11 cellular contexts compared by ENCODE assay signal in the genomic region with DNA sequence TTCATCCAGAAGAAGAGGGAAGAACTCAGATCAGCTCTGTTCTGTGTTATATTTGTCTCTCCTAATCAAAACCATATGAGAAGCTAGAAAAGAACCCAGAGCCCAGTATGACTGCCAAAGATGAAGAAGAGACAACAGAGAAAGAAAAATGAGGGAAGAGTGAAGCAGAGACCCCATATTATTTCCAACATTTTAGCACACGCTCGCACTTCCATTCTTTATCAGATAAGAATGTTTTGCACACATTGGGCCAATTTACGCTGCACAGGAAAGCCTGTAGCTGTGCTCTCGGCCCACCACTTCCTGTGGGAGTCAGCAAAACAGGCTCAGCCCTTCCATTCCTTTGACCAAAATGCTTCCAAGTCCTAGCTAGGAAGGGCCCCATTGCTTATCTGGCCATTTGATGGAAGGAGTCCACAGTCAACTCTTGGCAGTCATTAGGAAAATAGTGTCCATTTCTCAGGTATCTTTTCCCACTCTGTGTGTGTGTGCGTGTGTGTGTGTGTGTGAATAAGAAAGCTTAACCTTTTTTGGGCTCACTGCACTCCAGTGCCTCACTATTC.
A peak's percentile ranks its signal among the peaks of the same experiment; 100 is the strongest.
DNase-seq lines count a peak whose midpoint lies in the region; ATAC-seq and TF ChIP-seq lines count a peak whose summit lies in the region.
"Had no signal": no experiment of that assay in that cellular context is flagged by ENCODE, and none has a peak within 500 bp of the region (broad histone marks: within the 10 kb centered on the region; RNA-seq: fewer than 3 reads in every experiment).

No MANE protein-coding gene starts in this region.

- H3K27me3 Mint-ChIP-seq in activated naive CD8-positive, alpha-beta T cell treated with anti-CD3 and anti-CD28 coated beads for 36 hours, result no peaks in the 10 kb centered on the region
- H3K27me3 Mint-ChIP-seq in glutamatergic neuron (ENCODE audit: unreplicated experiment), result no peaks in the 10 kb centered on the region

- intact Hi-C loops in breast epithelium (cut with DNase I; ENCODE audit: low total_unique reads), result no loop called here
- intact Hi-C loops in mammary epithelial cell (cut with micrococcal nuclease), result no loop called here
- intact Hi-C loops in left lung (cut with DNase I), result no loop called here
- intact Hi-C loops in aorta (cut with DNase I), result no loop called here
- intact Hi-C loops in psoas muscle (cut with DNase I), result no loop called here

- H4K20me1 ChIP-seq in mammary epithelial cell (ENCODE audit: insufficient read depth, low read length), result no peaks in the 10 kb centered on the region

- WGBS in mammary epithelial cell (ENCODE audit: low coverage, missing lambda C conversion rate), result 87% methylated on average over 5 of the region's 5 CpGs
- 23 to 25% methylated on average over 5 of the region's 5 CpGs for WGBS in aorta, 2 donors
- 64 to 70% (median 67%) methylated on average over 5 of the region's 5 CpGs for WGBS in psoas muscle, 3 donors

- no peaks in the 10 kb centered on the region for H3K9me3 ChIP-seq in breast epithelium
- H3K9me3 ChIP-seq in mammary epithelial cell (replicated peaks; ENCODE audit: insufficient read depth, low read length), result no peaks in the 10 kb centered on the region
- H3K9me3 ChIP-seq in left lung, result no peaks in the 10 kb centered on the region
- no peaks in the 10 kb centered on the region for H3K9me3 ChIP-seq in aorta (ENCODE audit: control insufficient read depth, low read length)
- no peaks in the 10 kb centered on the region for H3K9me3 ChIP-seq in psoas muscle
- H3K9me3 ChIP-seq: gastrocnemius medialis had no signal

- H3K9me3 Mint-ChIP-seq in activated naive CD8-positive, alpha-beta T cell treated with anti-CD3 and anti-CD28 coated beads for 36 hours, result peaks cover 2% of the 10 kb centered on the region
- H3K9me3 Mint-ChIP-seq in glutamatergic neuron (ENCODE audit: unreplicated experiment), result no peaks in the 10 kb centered on the region

- H3K4me3 Mint-ChIP-seq in activated naive CD8-positive, alpha-beta T cell treated with anti-CD3 and anti-CD28 coated beads for 36 hours, result peak overlapping the region; percentile 12
- no peak overlapping the region for H3K4me3 Mint-ChIP-seq in glutamatergic neuron (ENCODE audit: unreplicated experiment)

- H3K36me3 ChIP-seq in breast epithelium (no peaks in the 10 kb centered on the region), mammary epithelial cell (ENCODE audit: insufficient read depth, low read length) (no peaks in the 10 kb centered on the region), left lung (no peaks in the 10 kb centered on the region), aorta (ENCODE audit: control insufficient read depth in 1 of 2, insufficient read depth in 2 of 2, low read length in 1 of 2) (no peaks in the 10 kb centered on the region), psoas muscle (ENCODE audit: insufficient read depth in 1 of 2, low read depth in 1 of 2) (no peaks in the 10 kb centered on the region)
- H3K36me3 ChIP-seq: gastrocnemius medialis had no signal

- in situ Hi-C loops in mammary epithelial cell (cut with MboI; ENCODE audit: low sequenced_read_pairs in 2 of 2), result no loop called here

- H3K4me2 ChIP-seq in mammary epithelial cell (ENCODE audit: insufficient read depth, low read depth, low read length), result no peak overlapping the region

- peak overlapping the region; percentile 45 for H3K27ac Mint-ChIP-seq in activated naive CD8-positive, alpha-beta T cell treated with anti-CD3 and anti-CD28 coated beads for 36 hours
- H3K27ac Mint-ChIP-seq in glutamatergic neuron (ENCODE audit: unreplicated experiment), result no peak overlapping the region

- DNase-seq in breast epithelium (ENCODE audit: low spot score in 2 of 2), result no peak
- no peak for DNase-seq in mammary epithelial cell
- DNase-seq in activated naive CD8-positive, alpha-beta T cell treated with anti-CD3 and anti-CD28 coated beads for 36 hours, result peak; percentile 6
- no peak for DNase-seq in left lung
- peak in 1 of 2 donors; percentile 55 for DNase-seq in aorta
- no peak for DNase-seq in glutamatergic neuron
- DNase-seq in psoas muscle, result no peak
- DNase-seq: gastrocnemius medialis, NCI-H1694, PC-3 had no signal

- peaks cover 32% of the 10 kb centered on the region for H3K4me1 Mint-ChIP-seq in activated naive CD8-positive, alpha-beta T cell treated with anti-CD3 and anti-CD28 coated beads for 36 hours
- H3K4me1 Mint-ChIP-seq in glutamatergic neuron (ENCODE audit: low read depth, unreplicated experiment), result no peaks in the 10 kb centered on the region

- dilution Hi-C loops in mammary epithelial cell (cut with HindIII; ENCODE audit: low sequenced_read_pairs), result no loop called here

- no TSS peak for BruUV-seq in mammary epithelial cell (replicated peaks; lab: Mats Ljungman, UMichigan)

- H3K27ac ChIP-seq in breast epithelium (peak overlapping the region; percentile 40 to 76), mammary epithelial cell (ENCODE audit: insufficient read depth, low read depth, low read length) (no peak overlapping the region), left lung (peak overlapping the region in 1 of 2 donors; percentile 23), aorta (ENCODE audit: low read depth in 1 of 2, low read length in 2 of 2) (no peak overlapping the region), psoas muscle (no peak overlapping the region)
- H3K27ac ChIP-seq: gastrocnemius medialis had no signal

- H3K27me3 ChIP-seq in breast epithelium, result no peaks in the 10 kb centered on the region
- H3K27me3 ChIP-seq in mammary epithelial cell (ENCODE audit: insufficient read depth, low read length), result no peaks in the 10 kb centered on the region
- no peaks in the 10 kb centered on the region for H3K27me3 ChIP-seq in left lung
- H3K27me3 ChIP-seq in aorta (ENCODE audit: control insufficient read depth in 1 of 2, insufficient read depth in 2 of 2, low read length in 1 of 2), result no peaks in the 10 kb centered on the region
- H3K27me3 ChIP-seq in psoas muscle (ENCODE audit: insufficient read depth in 3 of 3, low read length in 2 of 3), result no peaks in the 10 kb centered on the region
- H3K27me3 ChIP-seq: gastrocnemius medialis had no signal

- TF ChIP-seq CTCF in breast epithelium (IDR thresholded peaks at IDR 0.05) (no peak), mammary epithelial cell (conservative IDR thresholded peaks at IDR 0.05 in 1 of 2, IDR thresholded peaks at IDR 0.05 in 1 of 2; ENCODE audit: extremely low read depth in 1 of 2, insufficient read depth in 1 of 2, low read depth in 1 of 2, low read length in 2 of 2) (no peak), left lung (IDR thresholded peaks at IDR 0.05) (no peak), glutamatergic neuron (IDR thresholded peaks at IDR 0.05; ENCODE audit: partially characterized antibody, unreplicated experiment) (no peak), psoas muscle (IDR thresholded peaks at IDR 0.05) (no peak)

- peaks cover 2% of the 10 kb centered on the region for H3K36me3 Mint-ChIP-seq in activated naive CD8-positive, alpha-beta T cell treated with anti-CD3 and anti-CD28 coated beads for 36 hours
- no peaks in the 10 kb centered on the region for H3K36me3 Mint-ChIP-seq in glutamatergic neuron (ENCODE audit: unreplicated experiment)

- no peak overlapping the region for H3K9ac ChIP-seq in mammary epithelial cell (ENCODE audit: insufficient read depth, low read length)

- no peaks in the 10 kb centered on the region for H3K79me2 ChIP-seq in mammary epithelial cell (ENCODE audit: insufficient read depth, low read length)

- TF ChIP-seq POLR2A in breast epithelium (IDR thresholded peaks at IDR 0.05), result no peak

- no peak overlapping the region for H2AFZ ChIP-seq in mammary epithelial cell (ENCODE audit: low read depth, low read length)

- CTCF ChIA-PET in mammary epithelial cell (lab: Charles Lee; ENCODE audit: low non-redundant PET), result no interaction called here

- H3K4me1 ChIP-seq in breast epithelium, result no peaks in the 10 kb centered on the region
- peaks cover 9% of the 10 kb centered on the region for H3K4me1 ChIP-seq in mammary epithelial cell (ENCODE audit: insufficient read depth, low read length)
- H3K4me1 ChIP-seq in left lung, result no peaks in the 10 kb centered on the region
- H3K4me1 ChIP-seq in aorta (ENCODE audit: control insufficient read depth in 1 of 2, insufficient read depth in 2 of 2, low read length in 2 of 2), result peaks cover 2 to 5% of the 10 kb centered on the region in 2 donors
- H3K4me1 ChIP-seq in psoas muscle, result no peaks in the 10 kb centered on the region
- H3K4me1 ChIP-seq: gastrocnemius medialis had no signal

- peak; percentile 44 for ATAC-seq in left lung
- ATAC-seq in aorta (ENCODE audit: low FRiP score), result peak; percentile 79
- ATAC-seq in psoas muscle, result no peak
- ATAC-seq in GM18517 (IDR thresholded peaks at IDR 0.05; ENCODE audit: unreplicated experiment), result no peak
- ATAC-seq: gastrocnemius medialis, PC-3 had no signal

- H3K4me3 ChIP-seq in breast epithelium (no peak overlapping the region), mammary epithelial cell (replicated peaks in 1 of 3; ENCODE audit: insufficient read depth in 1 of 3, low read depth in 2 of 3, low read length in 3 of 3) (no peak overlapping the region), left lung (no peak overlapping the region), aorta (ENCODE audit: low read length in 2 of 2) (no peak overlapping the region), psoas muscle (no peak overlapping the region)
- H3K4me3 ChIP-seq: gastrocnemius medialis had no signal

Comparison
In these comparisons a context has a peak if more than half of its experiments do, and no peak if none do; other contexts are left out.
1. H3K27ac ChIP-seq: peak in breast epithelium (2 of 2); none in mammary epithelial cell (single experiment), aorta (0 of 2) and psoas muscle (single experiment).
2. ATAC-seq: peak in left lung (single experiment) and aorta (single experiment); none in psoas muscle (0 of 4) and GM18517 (single experiment).